ENCODE assay signal across 10 cellular contexts in genomic region chr12:96416033-96416790, GRCh38. TPM values are rescaled to one million over a fixed set of nuclear protein-coding genes. Genes with fewer than 3 reads are reported as not detected.
DNase-seq lines count a peak whose midpoint lies in the region; ATAC-seq and TF ChIP-seq lines count a peak whose summit lies in the region.
"Had no signal": no experiment of that assay in that cellular context is flagged by ENCODE, and none has a peak within 500 bp of the region (broad histone marks: within the 10 kb centered on the region; RNA-seq: fewer than 3 reads in every experiment).

No MANE protein-coding gene starts in this region.

- H3K4me1 Mint-ChIP-seq in progenitor cell of endocrine pancreas (ENCODE audit: low read depth), result peaks cover 11% of the 10 kb centered on the region

- H3K27ac ChIP-seq in epithelial cell of prostate, result peak overlapping the region; percentile 97

- H3K4me3 Mint-ChIP-seq in progenitor cell of endocrine pancreas (ENCODE audit: low read depth), result peak overlapping the region; percentile 25

- H3K36me3 Mint-ChIP-seq in progenitor cell of endocrine pancreas (ENCODE audit: insufficient read depth), result no peaks in the 10 kb centered on the region

- H3K27me3 Mint-ChIP-seq in progenitor cell of endocrine pancreas, result no peaks in the 10 kb centered on the region

- no peaks in the 10 kb centered on the region for H3K9me3 Mint-ChIP-seq in progenitor cell of endocrine pancreas (ENCODE audit: low read depth)

- DNase-seq in ELR (ENCODE audit: low read depth) (peak; percentile 96), MV-4-11 (lab: John Stamatoyannopoulos, UW) (peak; percentile 80), epithelial cell of prostate (ENCODE audit: low read depth, low spot score) (peak; percentile 89), progenitor cell of endocrine pancreas (ENCODE audit: low spot score, unreplicated experiment) (no peak), NK-92 (lab: John Stamatoyannopoulos, UW; ENCODE audit: unreplicated experiment) (no peak)
- DNase-seq in activated effector memory CD4-positive, alpha-beta T cell treated with anti-CD3 and anti-CD28 coated beads, Interleukin-2, amount 50 U/mL, for 16 hours, result no peak
- DNase-seq: head of caudate nucleus; NCI-H1436 treated with DMSO at 0.1 percent for 48 hours; stimulated activated CD8-positive, alpha-beta memory T cell treated with anti-CD3 and anti-CD28 coated beads, Interleukin-4, amount 100 ng/mL, for 48 hours had no signal

- H3K27ac Mint-ChIP-seq in progenitor cell of endocrine pancreas, result peak overlapping the region; percentile 89

- no peak for ATAC-seq in HG03175 (IDR thresholded peaks at IDR 0.05; ENCODE audit: unreplicated experiment)

- no peak for TF ChIP-seq CTCF in progenitor cell of endocrine pancreas (IDR thresholded peaks at IDR 0.05; ENCODE audit: unreplicated experiment)

RNA-seq across cellular contexts. Expression of gene CDK17, which starts 16.0 kb away (rescaled TPM):
- total RNA-seq in progenitor cell of endocrine pancreas, result 32.3 and 35.9 TPM in 2 replicates

Comparison
In these comparisons a context has a peak if more than half of its experiments do, and no peak if none do; other contexts are left out.
1. DNase-seq: peak in ELR (single experiment), MV-4-11 (single experiment) and epithelial cell of prostate (single experiment); none in progenitor cell of endocrine pancreas (single experiment), NK-92 (single experiment) and activated effector memory CD4-positive, alpha-beta T cell treated with anti-CD3 and anti-CD28 coated beads, Interleukin-2, amount 50 U/mL, for 16 hours (single experiment).